In genomic region chr17:61491981-61492380, GRCh38 we compare ENCODE assay signal across 3 cellular contexts.
A peak's percentile ranks its signal among the peaks of the same experiment; 100 is the strongest.
TF ChIP-seq lines count a peak whose summit lies in the region.

No MANE protein-coding gene starts in this region.

TF ChIP-seq in GM23338, 12 proteins besides CTCF, POLR2A, EP300 and RAD21 (continues in another document):
- no peak for TF ChIP-seq POLR2AphosphoS5 (IDR thresholded peaks at IDR 0.05; ENCODE audit: low read depth)
- no peak for TF ChIP-seq ZNF462 (CRISPR knock-in tag; IDR thresholded peaks at IDR 0.05)

TF ChIP-seq in IMR-90, 13 proteins besides CTCF, POLR2A, EP300 and RAD21:
- TF ChIP-seq CEBPB (IDR thresholded peaks at IDR 0.05; ENCODE audit: low read depth, low read length) (no peak), MAFK (IDR thresholded peaks at IDR 0.05; ENCODE audit: low read depth, low read length) (no peak), NFE2L2 (IDR thresholded peaks at IDR 0.05; ENCODE audit: low read depth, low read length) (no peak), MXI1 (IDR thresholded peaks at IDR 0.05; ENCODE audit: borderline replicate concordance, low read depth, low read length) (no peak), USF2 (IDR thresholded peaks at IDR 0.05; ENCODE audit: low read depth, low read length) (no peak), FOS (IDR thresholded peaks at IDR 0.05; ENCODE audit: low read depth, low read length) (no peak), RCOR1 (IDR thresholded peaks at IDR 0.05; ENCODE audit: insufficient replicate concordance, low read length) (no peak), MAZ (IDR thresholded peaks at IDR 0.05; ENCODE audit: borderline replicate concordance, low read depth, low read length) (no peak), BHLHE40 (IDR thresholded peaks at IDR 0.05; ENCODE audit: low read depth, low read length) (no peak), SMC3 (IDR thresholded peaks at IDR 0.05; ENCODE audit: low read depth, low read length) (no peak), ELK1 (IDR thresholded peaks at IDR 0.05; ENCODE audit: borderline replicate concordance, low read depth, low read length) (no peak), RFX5 (IDR thresholded peaks at IDR 0.05; ENCODE audit: low read depth, low read length) (no peak), CHD1 (IDR thresholded peaks at IDR 0.05; ENCODE audit: low read depth, low read length) (no peak)

TF ChIP-seq in K562, 482 proteins besides CTCF, POLR2A, EP300 and RAD21:
- TF ChIP-seq ZBED1 (IDR thresholded peaks at IDR 0.05) (no peak), TEAD2 (tag; IDR thresholded peaks at IDR 0.05) (no peak), EWSR1 (IDR thresholded peaks at IDR 0.05; ENCODE audit: borderline replicate concordance, low read depth, partially characterized antibody) (peak; percentile 39)
